In the genomic region with DNA sequence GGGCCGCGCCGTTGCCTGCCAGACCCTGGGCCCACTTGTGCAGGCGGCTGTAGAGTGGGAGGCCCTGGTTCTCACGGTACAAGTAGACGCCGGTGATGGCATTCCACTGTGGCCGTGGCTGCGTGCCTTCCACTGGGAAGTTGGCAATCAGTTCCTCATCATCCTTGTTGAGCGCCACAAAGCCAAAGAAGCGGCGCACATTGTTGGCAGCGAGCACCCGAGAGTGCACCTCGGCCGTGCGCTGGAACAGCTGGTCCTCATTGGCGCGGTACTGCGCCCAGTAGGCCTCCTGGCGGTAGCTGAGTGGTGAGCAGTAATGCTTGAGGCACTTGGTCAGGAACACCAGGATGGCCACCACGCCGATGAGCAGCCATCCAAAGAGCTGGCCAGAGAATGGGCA, we compare ENCODE assay signal across 14 cellular contexts. TPM values are rescaled to one million over a fixed set of nuclear protein-coding genes. Genes with fewer than 3 reads are reported as not detected.
A peak's percentile ranks its signal among the peaks of the same experiment; 100 is the strongest.
DNase-seq lines count a peak whose midpoint lies in the region; ATAC-seq, FAIRE-seq and TF ChIP-seq lines count a peak whose summit lies in the region.
"Had no signal": no experiment of that assay in that cellular context is flagged by ENCODE, and none has a peak within 500 bp of the region (broad histone marks: within the 10 kb centered on the region; RNA-seq: fewer than 3 reads in every experiment).

No MANE protein-coding gene starts in this region.

- H3K27ac Mint-ChIP-seq in HFFc6: peak overlapping the region; percentile 83
- H3K27ac Mint-ChIP-seq in stimulated activated memory B cell treated with anti-CD40 and anti-IgM and Interleukin-4, amounts not matched to agents 10 μg/mL and 1 μg/mL and 100 μg/mL, for 72 hours: peak overlapping the region; percentile 88

- SMC1A ChIA-PET in GM12878 (lab: Charles Lee; ENCODE audit: uncharacterized antibody, unreplicated experiment): interaction anchor here (9.6 kb wide), 1 partner anchor 27 kb away, joined by 124 read pairs; no protein-coding TSS in a partner anchor

- H2AFZ ChIP-seq in GM12878 (ENCODE audit: control insufficient read depth, low read depth, low read length): no peak overlapping the region

- H3K36me3 Mint-ChIP-seq in HFFc6 (ENCODE audit: low read depth): peaks cover 50% of the 10 kb centered on the region
- peaks cover 68% of the 10 kb centered on the region for H3K36me3 Mint-ChIP-seq in stimulated activated memory B cell treated with anti-CD40 and anti-IgM and Interleukin-4, amounts not matched to agents 10 μg/mL and 1 μg/mL and 100 μg/mL, for 72 hours

- H3K9ac ChIP-seq in GM12878 (ENCODE audit: control insufficient read depth, insufficient read depth, low read length): no peak overlapping the region

- no peaks in the 10 kb centered on the region for H3K9me3 Mint-ChIP-seq in HFFc6
- no peaks in the 10 kb centered on the region for H3K9me3 Mint-ChIP-seq in stimulated activated memory B cell treated with anti-CD40 and anti-IgM and Interleukin-4, amounts not matched to agents 10 μg/mL and 1 μg/mL and 100 μg/mL, for 72 hours
- H3K9me3 Mint-ChIP-seq: stimulated activated naive CD8-positive, alpha-beta T cell treated with anti-CD3 and anti-CD28 coated beads, Interleukin-15, Interleukin-2, amounts not matched to agents 100 ng/mL and 50 ng/mL, for 24 hours; T-cell had no signal

- peak; percentile 70 for TF ChIP-seq POLR2A in GM12878 (IDR thresholded peaks at IDR 0.05; ENCODE audit: low read depth, low read length)

- H3K36me3 ChIP-seq in GM12878 (ENCODE audit: control insufficient read depth in 2 of 2, insufficient read depth in 2 of 2, low read length in 1 of 2): peaks cover 36 to 37% of the 10 kb centered on the region in 2 experiments

- ATAC-seq in GM12878: no peak
- ATAC-seq in stimulated activated memory B cell treated with anti-CD40 and anti-IgM and Interleukin-4, amounts not matched to agents 10 μg/mL and 1 μg/mL and 100 μg/mL, for 72 hours: no peak
- ATAC-seq: body of pancreas, T-cell had no signal

- no peak for TF ChIP-seq EP300 in GM12878 (IDR thresholded peaks at IDR 0.05; ENCODE audit: borderline replicate concordance in 1 of 2, control insufficient read depth in 1 of 2, low read depth in 2 of 2, low read length in 2 of 2)

- no peak overlapping the region for H3K4me2 ChIP-seq in GM12878 (ENCODE audit: control insufficient read depth, insufficient read depth)

- H3K4me1 ChIP-seq in GM12878 (ENCODE audit: control insufficient read depth, insufficient read depth, low read length): peaks cover 17% of the 10 kb centered on the region

- H3K4me3 ChIP-seq in GM12878 (no peak overlapping the region), dorsolateral prefrontal cortex (no peak overlapping the region)
- H3K4me3 ChIP-seq: body of pancreas had no signal

- H3K27ac ChIP-seq in GM12878 (ENCODE audit: control insufficient read depth, insufficient read depth): no peak overlapping the region
- peak overlapping the region in 26 of 59 donors; percentile 9 to 90 (median 66) for H3K27ac ChIP-seq in dorsolateral prefrontal cortex

- H3K27me3 ChIP-seq in GM12878 (replicated peaks in 1 of 2; ENCODE audit: control insufficient read depth in 2 of 2, insufficient read depth in 2 of 2, low read length in 1 of 2) (no peaks in the 10 kb centered on the region), dorsolateral prefrontal cortex (no peaks in the 10 kb centered on the region)
- H3K27me3 ChIP-seq: body of pancreas had no signal

- peaks cover 30% of the 10 kb centered on the region for H3K79me2 ChIP-seq in GM12878 (ENCODE audit: control insufficient read depth, insufficient read depth, low read length)

- no peak for TF ChIP-seq CTCF in HFFc6 (IDR thresholded peaks at IDR 0.05)
- no peak for TF ChIP-seq CTCF in GM12878 (IDR thresholded peaks at IDR 0.05 in 2 of 3, conservative IDR thresholded peaks at IDR 0.05 in 1 of 3; ENCODE audit: control insufficient read depth in 2 of 3, extremely low read depth in 1 of 3, insufficient read depth in 1 of 3, low read depth in 3 of 3, low read length in 3 of 3)
- TF ChIP-seq CTCF in dorsolateral prefrontal cortex (IDR thresholded peaks at IDR 0.05 in 54 of 56, conservative IDR thresholded peaks at IDR 0.05 in 2 of 56; ENCODE audit: low read depth in 1 of 56, partially characterized antibody in 56 of 56): no peak

- no peak for TF ChIP-seq RAD21 in GM12878 (IDR thresholded peaks at IDR 0.05; ENCODE audit: insufficient read depth, low read depth, low read length)

- in situ Hi-C loops in GM12878 (cut with MboI): no loop called here

- CTCF ChIA-PET in GM12878 (lab: Yijun Ruan, JAX): interaction anchor here (17.8 kb wide), 1 partner anchor 31 kb away, joined by 163 read pairs; the partner anchor contains the start of gene CALHM3

- POLR2A ChIA-PET in GM12878 (lab: Charles Lee): no interaction called here

- intact Hi-C loops in GM12878 (cut with micrococcal nuclease; ENCODE audit: unreplicated experiment): loop anchor here (5.0 kb wide), 1 partner anchor 35 kb away; no protein-coding TSS in a partner anchor
- intact Hi-C loops in dorsolateral prefrontal cortex (cut with DNase I): no loop called here

- H3K4me1 Mint-ChIP-seq in HFFc6 (ENCODE audit: low read depth): peaks cover 68% of the 10 kb centered on the region
- H3K4me1 Mint-ChIP-seq in stimulated activated memory B cell treated with anti-CD40 and anti-IgM and Interleukin-4, amounts not matched to agents 10 μg/mL and 1 μg/mL and 100 μg/mL, for 72 hours: peaks cover 42% of the 10 kb centered on the region

- H3K27me3 Mint-ChIP-seq in HFFc6 (ENCODE audit: insufficient read depth): peaks cover 8% of the 10 kb centered on the region
- no peaks in the 10 kb centered on the region for H3K27me3 Mint-ChIP-seq in stimulated activated memory B cell treated with anti-CD40 and anti-IgM and Interleukin-4, amounts not matched to agents 10 μg/mL and 1 μg/mL and 100 μg/mL, for 72 hours
- H3K27me3 Mint-ChIP-seq: stimulated activated naive CD8-positive, alpha-beta T cell treated with anti-CD3 and anti-CD28 coated beads, Interleukin-15, Interleukin-2, amounts not matched to agents 100 ng/mL and 50 ng/mL, for 24 hours; T-cell had no signal

- WGBS in GM12878 (ENCODE audit: insufficient coverage, insufficient replicate concordance, low lambda C conversion rate, missing lambda C conversion rate): 95% methylated on average over 23 of the region's 23 CpGs

- no TSS peak for BruUV-seq in GM12878 (replicated peaks; lab: Mats Ljungman, UMichigan)

- H3K4me3 Mint-ChIP-seq in HFFc6: no peak overlapping the region
- peak overlapping the region; percentile 21 for H3K4me3 Mint-ChIP-seq in stimulated activated memory B cell treated with anti-CD40 and anti-IgM and Interleukin-4, amounts not matched to agents 10 μg/mL and 1 μg/mL and 100 μg/mL, for 72 hours
- H3K4me3 Mint-ChIP-seq: stimulated activated naive CD8-positive, alpha-beta T cell treated with anti-CD3 and anti-CD28 coated beads, Interleukin-15, Interleukin-2, amounts not matched to agents 100 ng/mL and 50 ng/mL, for 24 hours; T-cell had no signal

- RAD21 ChIA-PET in GM12878 (lab: Charles Lee; ENCODE audit: unreplicated experiment): interaction anchor here (7.1 kb wide), 2 partner anchors 20 to 29 kb away, joined by 55 to 73 read pairs; no protein-coding TSS in a partner anchor

- no peaks in the 10 kb centered on the region; the same call in 1 of the 2 replicates for H4K20me1 ChIP-seq in GM12878 (ENCODE audit: control insufficient read depth, insufficient read depth)

- FAIRE-seq in GM12878 (lab: Jason Lieb, UNC) (no peak), frontal cortex (lab: Jason Lieb, UNC) (no peak)
- FAIRE-seq: kidney had no signal

- no peaks in the 10 kb centered on the region for H3K9me3 ChIP-seq in GM12878 (replicated peaks; ENCODE audit: control insufficient read depth, insufficient read depth, low read length)
- H3K9me3 ChIP-seq: body of pancreas had no signal

- DNase-seq in HFFc6 (no peak), GM12878 (ENCODE audit: low read depth, low spot score) (no peak), frontal cortex (ENCODE audit: low spot score in 2 of 2) (no peak), dorsolateral prefrontal cortex (no peak)
- no peak for DNase-seq in stimulated activated CD4-positive, alpha-beta T cell treated with anti-CD3 and anti-CD28 coated beads, Interleukin-1b, Interleukin-23, amount 100 ng/mL, for 48 hours
- DNase-seq: activated CD4-positive, alpha-beta T cell treated with anti-CD3 and anti-CD28 coated beads for 1 hour; body of pancreas; effector memory CD4-positive, alpha-beta T cell; kidney; T-cell had no signal

RNA-seq across cellular contexts. Expression of gene CALHM2, which starts 5.0 kb away (rescaled TPM):
- total RNA-seq in HFFc6 (2021; fragmentation: NEBNext Ultra II Directional; extraction: Animal tissue kit (Norgen Biotek cat#: 25700)): 10 to 100 TPM; 41.0 to 46.0 (median 45.1) TPM
- total RNA-seq in GM12878 (2013; cell fraction: nucleolus; rRNA removed): 24.6 and 24.7 TPM in 2 replicates
- 7.5 and 8.0 TPM in 2 replicates for total RNA-seq in GM12878 (2014; rRNA removed)
- total RNA-seq in GM12878 (2014; rRNA removed; fragmentation: Illumina TruSeq; extraction: Trizol): 5.0 and 6.1 TPM in 2 replicates
- 15.2 and 15.3 TPM in 2 replicates for total RNA-seq in GM12878 (2021)
- 4.3 TPM for polyA plus RNA-seq in GM12878 (2011; ENCODE audit: low read depth)
- 11.8 and 23.7 TPM in 2 replicates for polyA plus RNA-seq in GM12878 (2011; rRNA removed)
- polyA plus RNA-seq in GM12878 (2011; cell fraction: cytosol; rRNA removed): 32.2 and 40.1 TPM in 2 replicates
- 56.9 and 57.7 TPM in 2 replicates for polyA plus RNA-seq in GM12878 (2011; cell fraction: nucleus; rRNA removed)
- polyA plus RNA-seq in GM12878 (2012): 9.2 and 14.4 TPM in 2 replicates
- polyA plus RNA-seq in GM12878 (2014; fragmentation: Illumina TruSeq; extraction: Trizol): 5.5 and 8.1 TPM in 2 replicates
- polyA plus RNA-seq in GM12878 (2014; fragmentation: Nextera tagmentation; extraction: Ambion mirVana): 1 to 10 TPM in 1 of 2 experiments, under 1 TPM in 1; 0.60 to 1.9 TPM
- 14.5 and 15.2 TPM in 2 replicates for polyA plus RNA-seq in GM12878 (2014; rRNA removed)
- 10 to 100 TPM; 10.4 to 12.6 TPM for polyA plus RNA-seq in GM12878 (2016; fragmentation: Nextera tagmentation; extraction: Ambion mirVana)
- 22.8 and 48.1 TPM in 2 replicates for polyA minus RNA-seq in GM12878 (2011; rRNA and poly(A)+ RNA removed)
- 11.5 and 17.3 TPM in 2 replicates for polyA minus RNA-seq in GM12878 (2011; cell fraction: cytosol; rRNA and poly(A)+ RNA removed)
- 32.5 and 51.8 TPM in 2 replicates for polyA minus RNA-seq in GM12878 (2011; cell fraction: nucleus; rRNA and poly(A)+ RNA removed)
- total RNA-seq in frontal cortex: 1.6 TPM
- total RNA-seq in dorsolateral prefrontal cortex: 10 to 100 TPM in 97 of 120 experiments, 1 to 10 TPM in 23; 4.9 to 25.1 (median 12.7) TPM

RNA-seq across cellular contexts. Expression of gene CALHM1, which starts 11.5 kb away (rescaled TPM):
- total RNA-seq in HFFc6 (2021; fragmentation: NEBNext Ultra II Directional; extraction: Animal tissue kit (Norgen Biotek cat#: 25700)): not detected
- total RNA-seq in GM12878 (2013; cell fraction: nucleolus; rRNA removed): 1.4 and 1.9 TPM in 2 replicates
- total RNA-seq in GM12878 (2014; rRNA removed) (0.17 and 0.65 TPM in 2 replicates), GM12878 (2014; rRNA removed; fragmentation: Illumina TruSeq; extraction: Trizol) (0.14 and 0.18 TPM in 2 replicates), GM12878 (2021) (0.31 and 0.40 TPM in 2 replicates), frontal cortex (not detected), dorsolateral prefrontal cortex (1 to 10 TPM; 1.0 to 6.3 (median 3.0) TPM)
- polyA plus RNA-seq in GM12878 (2011; ENCODE audit: low read depth): 0.28 TPM
- polyA plus RNA-seq in GM12878 (2011; rRNA removed) (1.2 and 1.7 TPM in 2 replicates), GM12878 (2014; fragmentation: Illumina TruSeq; extraction: Trizol) (0.16 and 0.17 TPM in 2 replicates), GM12878 (2014; fragmentation: Nextera tagmentation; extraction: Ambion mirVana) (under 1 TPM; 0.05 to 0.15 TPM), GM12878 (2014; rRNA removed) (0.18 and 0.45 TPM in 2 replicates), GM12878 (2016; fragmentation: Nextera tagmentation; extraction: Ambion mirVana) (under 1 TPM; 0.06 to 0.08 TPM)
- 1.5 and 1.7 TPM in 2 replicates for polyA plus RNA-seq in GM12878 (2011; cell fraction: cytosol; rRNA removed)
- polyA plus RNA-seq in GM12878 (2011; cell fraction: nucleus; rRNA removed): 2.2 and 2.7 TPM in 2 replicates
- 0.35 and 0.49 TPM in 2 replicates for polyA plus RNA-seq in GM12878 (2012)
- 1.6 and 2.7 TPM in 2 replicates for polyA minus RNA-seq in GM12878 (2011; rRNA and poly(A)+ RNA removed)
- 0.31 and 0.80 TPM in 2 replicates for polyA minus RNA-seq in GM12878 (2011; cell fraction: cytosol; rRNA and poly(A)+ RNA removed)
- 4.0 and 4.2 TPM in 2 replicates for polyA minus RNA-seq in GM12878 (2011; cell fraction: nucleus; rRNA and poly(A)+ RNA removed)
- total RNA-seq: body of pancreas, G401, kidney, NCI-H460, T-cell had no signal

RNA-seq across cellular contexts. Expression of gene CALHM3, which starts 31.9 kb away (rescaled TPM):
- total RNA-seq in HFFc6 (2021; fragmentation: NEBNext Ultra II Directional; extraction: Animal tissue kit (Norgen Biotek cat#: 25700)): under 1 TPM in 1 of 6 experiments, not detected in 5; 0.09 TPM
- total RNA-seq in GM12878 (2013; cell fraction: nucleolus; rRNA removed): 0.39 TPM in 1 of 2 replicates, not detected in the other
- 0.11 and 0.22 TPM in 2 replicates for total RNA-seq in GM12878 (2014; rRNA removed)
- not detected in 2 replicates for total RNA-seq in GM12878 (2014; rRNA removed; fragmentation: Illumina TruSeq; extraction: Trizol)
- total RNA-seq in GM12878 (2021): 0.16 TPM in 1 of 2 replicates, not detected in the other
- polyA plus RNA-seq in GM12878 (2011; ENCODE audit: low read depth): not detected
- polyA plus RNA-seq in GM12878 (2011; rRNA removed): 0.42 TPM in 2 replicates
- polyA plus RNA-seq in GM12878 (2011; cell fraction: cytosol; rRNA removed): 0.96 and 1.0 TPM in 2 replicates
- 0.22 and 0.88 TPM in 2 replicates for polyA plus RNA-seq in GM12878 (2011; cell fraction: nucleus; rRNA removed)
- polyA plus RNA-seq in GM12878 (2012): 0.12 and 0.22 TPM in 2 replicates
- polyA plus RNA-seq in GM12878 (2014; fragmentation: Illumina TruSeq; extraction: Trizol): not detected in 2 replicates
- under 1 TPM in 1 of 2 experiments, not detected in 1; 0.03 TPM for polyA plus RNA-seq in GM12878 (2014; fragmentation: Nextera tagmentation; extraction: Ambion mirVana)
- polyA plus RNA-seq in GM12878 (2014; rRNA removed): 0.09 TPM in 1 of 2 replicates, not detected in the other
- under 1 TPM in 1 of 2 experiments, not detected in 1; 0.13 TPM for polyA plus RNA-seq in GM12878 (2016; fragmentation: Nextera tagmentation; extraction: Ambion mirVana)
- polyA minus RNA-seq in GM12878 (2011; rRNA and poly(A)+ RNA removed): 0.21 TPM in 1 of 2 replicates, not detected in the other
- not detected in 2 replicates for polyA minus RNA-seq in GM12878 (2011; cell fraction: cytosol; rRNA and poly(A)+ RNA removed)
- polyA minus RNA-seq in GM12878 (2011; cell fraction: nucleus; rRNA and poly(A)+ RNA removed): not detected in 2 replicates
- total RNA-seq in frontal cortex: not detected
- under 1 TPM in 8 of 120 experiments, not detected in 112; 0.25 to 0.42 (median 0.33) TPM for total RNA-seq in dorsolateral prefrontal cortex
- total RNA-seq: G401, kidney, NCI-H460, T-cell had no signal

RNA-seq across cellular contexts. Expression of gene NEURL1, which starts 46.3 kb away (rescaled TPM):
- under 1 TPM; 0.06 to 0.46 (median 0.27) TPM for total RNA-seq in HFFc6 (2021; fragmentation: NEBNext Ultra II Directional; extraction: Animal tissue kit (Norgen Biotek cat#: 25700))
- 0.58 TPM in 1 of 2 replicates, not detected in the other for total RNA-seq in GM12878 (2013; cell fraction: nucleolus; rRNA removed)
- total RNA-seq in GM12878 (2014; rRNA removed) (not detected in 2 replicates), GM12878 (2014; rRNA removed; fragmentation: Illumina TruSeq; extraction: Trizol) (not detected in 2 replicates), GM12878 (2021) (0.05 and 0.13 TPM in 2 replicates), frontal cortex (25.7 TPM), dorsolateral prefrontal cortex (100 to 1,000 TPM in 16 of 120 experiments, 10 to 100 TPM in 104; 27.2 to 125 (median 84.1) TPM)
- not detected for polyA plus RNA-seq in GM12878 (2011; ENCODE audit: low read depth)
- polyA plus RNA-seq in GM12878 (2011; rRNA removed) (0.01 and 0.04 TPM in 2 replicates), GM12878 (2014; fragmentation: Illumina TruSeq; extraction: Trizol) (not detected in 2 replicates), GM12878 (2014; fragmentation: Nextera tagmentation; extraction: Ambion mirVana) (under 1 TPM in 1 of 2 experiments, not detected in 1; 0.02 TPM), GM12878 (2014; rRNA removed) (0.03 and 0.05 TPM in 2 replicates), GM12878 (2016; fragmentation: Nextera tagmentation; extraction: Ambion mirVana) (not detected)
- 0.03 and 0.04 TPM in 2 replicates for polyA plus RNA-seq in GM12878 (2011; cell fraction: cytosol; rRNA removed)
- polyA plus RNA-seq in GM12878 (2011; cell fraction: nucleus; rRNA removed): 0.29 and 0.31 TPM in 2 replicates
- 0.28 and 0.39 TPM in 2 replicates for polyA plus RNA-seq in GM12878 (2012)
- not detected in 2 replicates for polyA minus RNA-seq in GM12878 (2011; rRNA and poly(A)+ RNA removed)
- polyA minus RNA-seq in GM12878 (2011; cell fraction: cytosol; rRNA and poly(A)+ RNA removed): not detected in 2 replicates
- not detected in 2 replicates for polyA minus RNA-seq in GM12878 (2011; cell fraction: nucleus; rRNA and poly(A)+ RNA removed)
- total RNA-seq: NCI-H460 had no signal

RNA-seq across cellular contexts. Expression of gene PDCD11, which starts 50.8 kb away (rescaled TPM):
- 10 to 100 TPM; 30.8 to 38.4 (median 32.1) TPM for total RNA-seq in HFFc6 (2021; fragmentation: NEBNext Ultra II Directional; extraction: Animal tissue kit (Norgen Biotek cat#: 25700))
- total RNA-seq in GM12878 (2013; cell fraction: nucleolus; rRNA removed): 121 and 124 TPM in 2 replicates
- 51.2 and 52.9 TPM in 2 replicates for total RNA-seq in GM12878 (2014; rRNA removed)
- 40.0 and 42.9 TPM in 2 replicates for total RNA-seq in GM12878 (2014; rRNA removed; fragmentation: Illumina TruSeq; extraction: Trizol)
- total RNA-seq in GM12878 (2021): 66.5 and 69.7 TPM in 2 replicates
- polyA plus RNA-seq in GM12878 (2011; ENCODE audit: low read depth): 19.5 TPM
- polyA plus RNA-seq in GM12878 (2011; rRNA removed): 25.2 and 32.3 TPM in 2 replicates
- polyA plus RNA-seq in GM12878 (2011; cell fraction: cytosol; rRNA removed): 30.7 and 35.6 TPM in 2 replicates
- polyA plus RNA-seq in GM12878 (2011; cell fraction: nucleus; rRNA removed): 92.2 and 142 TPM in 2 replicates
- polyA plus RNA-seq in GM12878 (2012): 27.2 and 31.0 TPM in 2 replicates
- polyA plus RNA-seq in GM12878 (2014; fragmentation: Illumina TruSeq; extraction: Trizol): 42.9 and 46.7 TPM in 2 replicates
- 10 to 100 TPM; 13.9 to 17.2 TPM for polyA plus RNA-seq in GM12878 (2014; fragmentation: Nextera tagmentation; extraction: Ambion mirVana)
- polyA plus RNA-seq in GM12878 (2014; rRNA removed): 42.6 and 46.4 TPM in 2 replicates
- polyA plus RNA-seq in GM12878 (2016; fragmentation: Nextera tagmentation; extraction: Ambion mirVana): 10 to 100 TPM; 48.1 to 52.4 TPM
- polyA minus RNA-seq in GM12878 (2011; rRNA and poly(A)+ RNA removed): 54.2 and 63.3 TPM in 2 replicates
- polyA minus RNA-seq in GM12878 (2011; cell fraction: cytosol; rRNA and poly(A)+ RNA removed): 27.3 and 29.3 TPM in 2 replicates
- polyA minus RNA-seq in GM12878 (2011; cell fraction: nucleus; rRNA and poly(A)+ RNA removed): 41.8 and 83.1 TPM in 2 replicates
- total RNA-seq in frontal cortex: 23.6 TPM
- 10 to 100 TPM; 13.8 to 28.8 (median 19.8) TPM for total RNA-seq in dorsolateral prefrontal cortex
